Comparison of ENCODE assay signal across 7 cellular contexts in genomic region chr4:183182873-183183725, GRCh38.
DNase-seq lines count a peak whose midpoint lies in the region; ATAC-seq lines count a peak whose summit lies in the region.

No MANE protein-coding gene starts in this region.

- ATAC-seq in GM18867 (IDR thresholded peaks at IDR 0.05; ENCODE audit: unreplicated experiment) (peak; percentile 45), HG02759 (IDR thresholded peaks at IDR 0.05; ENCODE audit: unreplicated experiment) (no peak), GM21515 (IDR thresholded peaks at IDR 0.05; ENCODE audit: unreplicated experiment) (no peak)
- peak; percentile 14 for ATAC-seq in stimulated activated naive CD8-positive, alpha-beta T cell treated with anti-CD3 and anti-CD28 coated beads, Interleukin-15, Interleukin-2, amounts not matched to agents 100 U/mL and 50 U/mL, for 24 hours

- DNase-seq in NCI-H2081 (lab: John Stamatoyannopoulos, UW) (peak; percentile 55 to 79), hepatic stellate cell (ENCODE audit: low spot score) (peak; percentile 42)
- peak; percentile 8 for DNase-seq in activated CD4-positive, alpha-beta T cell treated with anti-CD3 and anti-CD28 coated beads, Interleukin-2, amount 50 U/mL, for 1 hour
- peak; percentile 5 for DNase-seq in stimulated activated naive CD8-positive, alpha-beta T cell treated with anti-CD3 and anti-CD28 coated beads, Interleukin-15, Interleukin-2, amounts not matched to agents 100 U/mL and 50 U/mL, for 24 hours

Comparison
In these comparisons a context has a peak if more than half of its experiments do, and no peak if none do; other contexts are left out.
1. ATAC-seq: peak in GM18867 (single experiment) and stimulated activated naive CD8-positive, alpha-beta T cell treated with anti-CD3 and anti-CD28 coated beads, Interleukin-15, Interleukin-2, amounts not matched to agents 100 U/mL and 50 U/mL, for 24 hours (single experiment); none in HG02759 (single experiment) and GM21515 (single experiment).
2. DNase-seq: peak in every context shown above with its lines; median percentile 67 in NCI-H2081; 42 in hepatic stellate cell; 8 in activated CD4-positive, alpha-beta T cell treated with anti-CD3 and anti-CD28 coated beads, Interleukin-2, amount 50 U/mL, for 1 hour; 5 in stimulated activated naive CD8-positive, alpha-beta T cell treated with anti-CD3 and anti-CD28 coated beads, Interleukin-15, Interleukin-2, amounts not matched to agents 100 U/mL and 50 U/mL, for 24 hours.